ENCODE assay signal across 26 cellular contexts in the genomic region with DNA sequence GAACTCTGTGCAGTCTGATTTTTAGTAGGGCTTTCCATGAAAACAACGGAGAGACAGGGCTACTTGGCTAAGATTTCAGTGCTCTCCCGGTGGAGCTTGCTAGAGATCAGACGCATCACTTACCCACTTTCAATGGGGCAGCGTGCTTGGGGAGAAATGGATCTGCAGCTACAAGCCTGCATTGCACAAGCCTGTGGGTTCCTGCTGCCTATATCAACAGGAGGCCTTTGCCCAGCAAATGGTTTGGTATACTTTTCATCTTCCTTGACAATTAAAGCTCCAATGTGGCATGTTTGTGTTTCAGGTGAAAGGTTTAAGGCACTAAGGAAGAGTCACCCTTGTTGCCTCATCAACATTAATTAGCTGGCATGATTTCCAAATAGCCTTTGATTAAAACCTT.
"Had no signal": no experiment of that assay in that cellular context is flagged by ENCODE, and none has a peak within 500 bp of the region (broad histone marks: within the 10 kb centered on the region; RNA-seq: fewer than 3 reads in every experiment).

No MANE protein-coding gene starts in this region.

- H3K79me2 ChIP-seq: parathyroid adenoma had no signal

- H3K36me3 ChIP-seq: heart right ventricle, left lung, neural progenitor cell, sigmoid colon, stomach, tibial artery had no signal

- H3K27ac Mint-ChIP-seq: naive thymus-derived CD4-positive, alpha-beta T cell; progenitor cell of endocrine pancreas; stimulated activated effector memory CD8-positive, alpha-beta T cell treated with anti-CD3 and anti-CD28 coated beads, Interleukin-12 subunit alpha, Interleukin-12 subunit beta, amount 100 ng/mL, for 72 hours; type B pancreatic cell had no signal

- H3K27me3 ChIP-seq: neural progenitor cell, sigmoid colon, stomach, testis had no signal

- DNase-seq: dermis blood vessel endothelial cell; effector memory CD4-positive, alpha-beta T cell; foreskin melanocyte; glutamatergic neuron; heart right ventricle; hippocampal formation; kidney; left lung; mesendoderm; midbrain; naive thymus-derived CD4-positive, alpha-beta T cell; right cardiac atrium; sigmoid colon; stimulated activated CD4-positive, alpha-beta T cell treated with anti-CD3 and anti-CD28 coated beads, Interleukin-2, amount 100 ng/mL, for 24 hours; stimulated activated CD4-positive, alpha-beta T cell treated with anti-CD3 and anti-CD28 coated beads, Interleukin-4, amount 100 ng/mL, for 24 hours; stimulated activated naive CD4-positive, alpha-beta T cell treated with Interleukin-2 at 50 U/mL for 16 hours; stomach; testis; tibial artery had no signal

- H3K9me3 Mint-ChIP-seq: neural progenitor cell; stimulated activated effector memory CD8-positive, alpha-beta T cell treated with anti-CD3 and anti-CD28 coated beads, Interleukin-12 subunit alpha, Interleukin-12 subunit beta, amount 100 ng/mL, for 72 hours; type B pancreatic cell had no signal

- H2AFZ ChIP-seq: neural progenitor cell, parathyroid adenoma had no signal

- H3K9me3 ChIP-seq: left lung, sigmoid colon, stomach, testis, tibial artery had no signal

- H3K4me3 Mint-ChIP-seq: naive thymus-derived CD4-positive, alpha-beta T cell; nephron; neural progenitor cell; stimulated activated effector memory CD8-positive, alpha-beta T cell treated with anti-CD3 and anti-CD28 coated beads, Interleukin-12 subunit alpha, Interleukin-12 subunit beta, amount 100 ng/mL, for 72 hours; type B pancreatic cell had no signal

- H3K4me3 ChIP-seq: coronary artery, heart right ventricle, left lung, neural progenitor cell, sigmoid colon, stomach, testis, tibial artery had no signal

- H3K4me1 ChIP-seq: heart right ventricle, left lung, neural progenitor cell, parathyroid adenoma, sigmoid colon, testis, tibial artery had no signal

- H3K36me3 Mint-ChIP-seq: naive thymus-derived CD4-positive, alpha-beta T cell; neural progenitor cell; stimulated activated effector memory CD8-positive, alpha-beta T cell treated with anti-CD3 and anti-CD28 coated beads, Interleukin-12 subunit alpha, Interleukin-12 subunit beta, amount 100 ng/mL, for 72 hours; type B pancreatic cell had no signal

- H3K27ac ChIP-seq: coronary artery, heart right ventricle, left lung, neural progenitor cell, parathyroid adenoma, sigmoid colon, stomach, testis, tibial artery had no signal

- H3K4me2 ChIP-seq: neural progenitor cell had no signal

- H3K4me1 Mint-ChIP-seq: naive thymus-derived CD4-positive, alpha-beta T cell; nephron; neural progenitor cell; stimulated activated effector memory CD8-positive, alpha-beta T cell treated with anti-CD3 and anti-CD28 coated beads, Interleukin-12 subunit alpha, Interleukin-12 subunit beta, amount 100 ng/mL, for 72 hours had no signal

- H3K9ac ChIP-seq: neural progenitor cell, parathyroid adenoma had no signal
